8 cellular contexts compared by ENCODE assay signal in the genomic region with DNA sequence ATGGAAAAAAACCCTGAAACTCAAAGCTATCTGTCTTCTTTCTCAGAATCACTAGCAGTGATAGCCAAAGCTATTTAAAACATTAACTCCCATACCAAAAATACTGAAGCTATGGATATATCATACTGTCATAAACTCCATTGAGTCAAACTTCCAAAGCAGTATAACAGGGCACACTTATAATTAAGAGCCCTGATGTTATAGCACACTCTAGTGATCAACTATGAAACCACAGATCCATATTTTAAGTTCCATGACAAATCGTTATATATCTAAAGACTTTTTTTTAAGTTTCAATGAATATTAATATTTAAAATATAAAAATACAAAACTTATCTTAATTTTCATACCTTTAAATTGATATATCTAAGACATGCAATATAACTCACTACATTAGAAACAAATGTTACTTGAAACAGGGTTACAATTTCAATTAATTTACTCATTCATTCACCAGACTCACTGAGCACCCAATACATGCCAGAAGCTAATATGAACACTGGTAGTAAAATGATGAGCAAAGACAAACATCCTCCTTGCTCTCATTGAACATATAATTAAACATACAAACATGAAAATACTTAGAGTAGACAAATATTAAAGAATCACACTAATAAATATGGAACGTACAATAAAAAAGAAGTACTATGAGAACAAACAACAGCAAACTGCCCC.
DNase-seq lines count a peak whose midpoint lies in the region; ATAC-seq and TF ChIP-seq lines count a peak whose summit lies in the region.

No MANE protein-coding gene starts in this region.

- no peak overlapping the region for H3K4me3 Mint-ChIP-seq in activated CD8-positive, alpha-beta T cell treated with anti-CD3 and anti-CD28 coated beads for 36 hours

- no peak overlapping the region for H3K4me3 ChIP-seq in BJ (ENCODE audit: low read depth, low read length)
- no peak overlapping the region for H3K4me3 ChIP-seq in LNCaP clone FGC (ENCODE audit: low read depth, low read length)
- H3K4me3 ChIP-seq in astrocyte of the spinal cord (ENCODE audit: low read depth, low read length), result no peak overlapping the region

- intact Hi-C loops in left colon (cut with DNase I, micrococcal nuclease), result no loop called here
- intact Hi-C loops in activated CD8-positive, alpha-beta T cell treated with anti-CD3 and anti-CD28 coated beads for 36 hours (cut with micrococcal nuclease), result no loop called here

- in situ Hi-C loops in astrocyte of the spinal cord (cut with HindIII; ENCODE audit: low sequenced_read_pairs), result no loop called here

- TF ChIP-seq CTCF in BJ (IDR thresholded peaks at IDR 0.05; ENCODE audit: insufficient read depth, low read depth, low read length) (peak; percentile 57), LNCaP clone FGC (IDR thresholded peaks at IDR 0.05; ENCODE audit: control insufficient read depth, extremely low read depth, insufficient read depth) (peak; percentile 55), astrocyte of the spinal cord (IDR thresholded peaks at IDR 0.05; ENCODE audit: low read depth, low read length) (peak; percentile 48), omental fat pad (IDR thresholded peaks at IDR 0.05) (no peak)
- TF ChIP-seq CTCF in activated CD8-positive, alpha-beta T cell treated with anti-CD3 and anti-CD28 coated beads for 36 hours (IDR thresholded peaks at IDR 0.05), result no peak

- no peaks in the 10 kb centered on the region for H3K9me3 Mint-ChIP-seq in activated CD8-positive, alpha-beta T cell treated with anti-CD3 and anti-CD28 coated beads for 36 hours

- POLR2A ChIA-PET in BJ (lab: Charles Lee), result no interaction called here
- POLR2A ChIA-PET in activated CD8-positive, alpha-beta T cell treated with anti-CD3 and anti-CD28 coated beads for 36 hours (lab: Charles Lee), result interaction anchor here (0.7 kb wide), 1 partner anchor 88 kb away, joined by 3 read pairs; no protein-coding TSS in a partner anchor

- H3K36me3 ChIP-seq in BJ (ENCODE audit: control insufficient read depth, insufficient read depth, low read length), result no peaks in the 10 kb centered on the region

- DNase-seq in BJ (ENCODE audit: low read depth) (no peak), LNCaP clone FGC (ENCODE audit: low read depth) (peak; percentile 56), astrocyte of the spinal cord (ENCODE audit: low read depth, low spot score) (peak; percentile 57), left colon (no peak), omental fat pad (ENCODE audit: low spot score) (no peak)
- DNase-seq in activated CD8-positive, alpha-beta T cell treated with anti-CD3 and anti-CD28 coated beads for 36 hours, result no peak

- peak; percentile 64 for ATAC-seq in left colon
- no peak for ATAC-seq in GM21717 (IDR thresholded peaks at IDR 0.05; ENCODE audit: unreplicated experiment)
- no peak for ATAC-seq in activated CD8-positive, alpha-beta T cell treated with anti-CD3 and anti-CD28 coated beads for 36 hours
- no peak for ATAC-seq in GM18873 (IDR thresholded peaks at IDR 0.05; ENCODE audit: low FRiP score, unreplicated experiment)
- ATAC-seq in omental fat pad (ENCODE audit: low FRiP score), result no peak

- H3K27ac Mint-ChIP-seq in activated CD8-positive, alpha-beta T cell treated with anti-CD3 and anti-CD28 coated beads for 36 hours, result no peak overlapping the region

- no peaks in the 10 kb centered on the region for H3K4me1 Mint-ChIP-seq in activated CD8-positive, alpha-beta T cell treated with anti-CD3 and anti-CD28 coated beads for 36 hours (ENCODE audit: low read depth)

- H3K27me3 Mint-ChIP-seq in activated CD8-positive, alpha-beta T cell treated with anti-CD3 and anti-CD28 coated beads for 36 hours, result no peaks in the 10 kb centered on the region

- CTCF ChIA-PET in BJ (lab: Yijun Ruan, JAX), result interaction anchor here (0.6 to 2.5 kb wide), 9 partner anchors 31 to 425 kb away, joined by 3 to 10 read pairs (median 3); no protein-coding TSS in a partner anchor
- CTCF ChIA-PET in activated CD8-positive, alpha-beta T cell treated with anti-CD3 and anti-CD28 coated beads for 36 hours (lab: Charles Lee), result no interaction called here

- no peaks in the 10 kb centered on the region for H3K27me3 ChIP-seq in BJ (ENCODE audit: control insufficient read depth, insufficient read depth, low read length)

- H3K36me3 Mint-ChIP-seq in activated CD8-positive, alpha-beta T cell treated with anti-CD3 and anti-CD28 coated beads for 36 hours (ENCODE audit: low read depth), result peaks cover 27% of the 10 kb centered on the region

Comparison
In these comparisons a context has a peak if more than half of its experiments do, and no peak if none do; other contexts are left out.
1. DNase-seq: peak in LNCaP clone FGC (single experiment) and astrocyte of the spinal cord (single experiment); none in BJ (single experiment), left colon (0 of 2), activated CD8-positive, alpha-beta T cell treated with anti-CD3 and anti-CD28 coated beads for 36 hours (single experiment) and omental fat pad (single experiment).
2. CTCF ChIP-seq: peak in BJ (single experiment), LNCaP clone FGC (single experiment) and astrocyte of the spinal cord (single experiment); none in activated CD8-positive, alpha-beta T cell treated with anti-CD3 and anti-CD28 coated beads for 36 hours (single experiment) and omental fat pad (0 of 3).